ENCODE assay signal across 1 cellular context in the genomic region with DNA sequence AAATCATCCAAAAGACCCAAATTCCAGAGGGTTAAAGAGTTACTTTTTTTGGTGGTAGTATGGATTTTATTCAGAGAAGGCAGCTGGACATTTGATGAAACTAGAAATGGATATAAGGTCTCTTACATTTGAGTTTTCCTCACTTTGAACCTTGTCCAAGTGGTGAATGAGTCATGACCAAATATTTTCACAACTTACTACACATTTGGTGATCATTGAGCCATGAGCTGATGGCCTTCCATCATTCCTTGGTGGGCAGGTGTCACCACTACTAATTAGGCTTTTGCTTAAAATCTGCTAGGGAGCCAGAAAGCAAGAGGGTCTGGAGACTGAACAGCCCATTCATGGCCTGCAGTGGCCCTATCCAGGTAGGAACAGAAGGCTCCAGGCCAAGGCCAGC.
TF ChIP-seq lines count a peak whose summit lies in the region.

No MANE protein-coding gene starts in this region.

TF ChIP-seq in H1, 55 proteins besides CTCF, POLR2A, EP300 and RAD21 (continued from another document):
- TF ChIP-seq CHD7 (IDR thresholded peaks at IDR 0.05; ENCODE audit: insufficient replicate concordance, low read length): no peak
- TF ChIP-seq SP1 (IDR thresholded peaks at IDR 0.05; ENCODE audit: low read depth, low read length): no peak
- TF ChIP-seq E2F6 (IDR thresholded peaks at IDR 0.05): no peak
- TF ChIP-seq MAFK (IDR thresholded peaks at IDR 0.05; ENCODE audit: low read depth, low read length): no peak
- no peak for TF ChIP-seq PHF8 (conservative IDR thresholded peaks at IDR 0.05; ENCODE audit: low read depth, low read length)
- TF ChIP-seq FOSL1 (IDR thresholded peaks at IDR 0.05; ENCODE audit: insufficient read depth, low read depth, low read length): no peak
